ENCODE assay signal across 12 cellular contexts in the genomic region with DNA sequence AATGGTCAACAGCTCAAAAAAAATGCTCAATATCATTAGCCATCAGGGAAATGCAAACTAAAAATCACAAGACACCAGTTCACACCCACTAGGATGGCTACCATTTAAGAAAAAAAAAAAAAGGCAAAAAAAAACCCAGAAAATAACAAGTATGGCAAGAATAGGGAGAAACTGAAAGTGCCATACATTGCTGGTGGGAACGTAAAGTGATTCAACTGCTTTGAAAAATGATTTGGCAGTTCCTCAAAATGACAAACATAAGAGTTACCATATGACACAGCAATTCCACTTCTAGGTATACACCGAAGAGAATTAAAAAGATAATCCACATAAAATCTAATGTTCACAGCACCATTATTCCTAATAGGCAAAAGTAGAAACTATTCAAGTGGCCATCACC. TPM values are rescaled to one million over a fixed set of nuclear protein-coding genes. Genes with fewer than 3 reads are reported as not detected.
DNase-seq lines count a peak whose midpoint lies in the region; ATAC-seq and TF ChIP-seq lines count a peak whose summit lies in the region.
"Had no signal": no experiment of that assay in that cellular context is flagged by ENCODE, and none has a peak within 500 bp of the region (broad histone marks: within the 10 kb centered on the region; RNA-seq: fewer than 3 reads in every experiment).

No MANE protein-coding gene starts in this region.

- CTCF ChIA-PET in activated B cell treated with CpG ODN at 0.5 μM for 24 hours (lab: Charles Lee) = interaction anchor here (0.8 kb wide), 1 partner anchor 11 kb away, joined by 3 read pairs; no protein-coding TSS in a partner anchor

- no peaks in the 10 kb centered on the region for H3K27me3 Mint-ChIP-seq in activated B cell treated with CpG ODN at 0.5 μM for 24 hours
- no peaks in the 10 kb centered on the region for H3K27me3 Mint-ChIP-seq in stimulated activated naive B cell treated with anti-CD40 and anti-IgM and Interleukin-4, amounts not matched to agents 10 μg/mL and 1 μg/mL and 100 μg/mL, for 72 hours

- peak overlapping the region; percentile 37 for H3K27ac Mint-ChIP-seq in activated B cell treated with CpG ODN at 0.5 μM for 24 hours
- H3K27ac Mint-ChIP-seq in stimulated activated naive B cell treated with anti-CD40 and anti-IgM and Interleukin-4, amounts not matched to agents 10 μg/mL and 1 μg/mL and 100 μg/mL, for 72 hours = peak overlapping the region; percentile 59
- H3K27ac Mint-ChIP-seq: HFFc6 had no signal

- POLR2A ChIA-PET in activated B cell treated with CpG ODN at 0.5 μM for 24 hours (lab: Charles Lee) = no interaction called here

- TF ChIP-seq CTCF in activated B cell treated with CpG ODN at 0.5 μM for 24 hours (IDR thresholded peaks at IDR 0.05) = no peak

- H3K9me3 Mint-ChIP-seq in activated B cell treated with CpG ODN at 0.5 μM for 24 hours = no peaks in the 10 kb centered on the region
- H3K9me3 Mint-ChIP-seq in stimulated activated naive B cell treated with anti-CD40 and anti-IgM and Interleukin-4, amounts not matched to agents 10 μg/mL and 1 μg/mL and 100 μg/mL, for 72 hours = no peaks in the 10 kb centered on the region
- H3K9me3 Mint-ChIP-seq: HFFc6 had no signal

- peaks cover 69% of the 10 kb centered on the region for H3K36me3 Mint-ChIP-seq in activated B cell treated with CpG ODN at 0.5 μM for 24 hours (ENCODE audit: low read depth)
- H3K36me3 Mint-ChIP-seq in stimulated activated naive B cell treated with anti-CD40 and anti-IgM and Interleukin-4, amounts not matched to agents 10 μg/mL and 1 μg/mL and 100 μg/mL, for 72 hours = peaks cover 24 to 58% of the 10 kb centered on the region in 2 donors

- peak; percentile 72 to 77 for ATAC-seq in activated CD4-positive, CD25-positive, alpha-beta regulatory T cell treated with anti-CD3 and anti-CD28 coated beads, Interleukin-2, amount 50 U/mL, for 24 hours
- ATAC-seq in HG02870 (IDR thresholded peaks at IDR 0.05; ENCODE audit: unreplicated experiment) (peak; percentile 62), activated B cell treated with CpG ODN at 0.5 μM for 24 hours (ENCODE audit: low read depth) (peak; percentile 47)
- peak; percentile 77 to 79 for ATAC-seq in stimulated activated naive B cell treated with anti-CD40 and anti-IgM and Interleukin-4, amounts not matched to agents 10 μg/mL and 1 μg/mL and 100 μg/mL, for 72 hours (replicated peaks)

- H3K4me1 Mint-ChIP-seq in activated B cell treated with CpG ODN at 0.5 μM for 24 hours = peaks cover 17% of the 10 kb centered on the region
- H3K4me1 Mint-ChIP-seq in stimulated activated naive B cell treated with anti-CD40 and anti-IgM and Interleukin-4, amounts not matched to agents 10 μg/mL and 1 μg/mL and 100 μg/mL, for 72 hours = peaks cover 22 to 47% of the 10 kb centered on the region in 2 donors

- no peak for DNase-seq in activated CD4-positive, CD25-positive, alpha-beta regulatory T cell treated with anti-CD3 and anti-CD28 coated beads, Interleukin-2, amount 50 U/mL, for 72 hours
- DNase-seq in activated B cell treated with CpG ODN at 0.5 μM for 24 hours (no peak), HT-29 (ENCODE audit: low spot score) (no peak)
- no peak for DNase-seq in stimulated activated naive B cell treated with anti-CD40 and anti-IgM and Interleukin-4, amounts not matched to agents 10 μg/mL and 1 μg/mL and 100 μg/mL, for 72 hours
- no peak for DNase-seq in activated CD4-positive, alpha-beta T cell treated with anti-CD3 and anti-CD28 coated beads, Interleukin-2, amount 50 U/mL, for 4 hours
- DNase-seq in activated effector memory CD4-positive, alpha-beta T cell treated with Interleukin-2 at 50 U/mL for 16 hours = no peak
- DNase-seq: DMS79, HFFc6, NCI-H2081, SHP77 had no signal

- intact Hi-C loops in activated B cell treated with CpG ODN at 0.5 μM for 24 hours (cut with micrococcal nuclease) = loop anchor here (2.0 to 5.0 kb wide), 2 partner anchors 15 to 34 kb away; no protein-coding TSS in a partner anchor

- H3K4me3 Mint-ChIP-seq in activated B cell treated with CpG ODN at 0.5 μM for 24 hours = no peak overlapping the region
- H3K4me3 Mint-ChIP-seq in stimulated activated naive B cell treated with anti-CD40 and anti-IgM and Interleukin-4, amounts not matched to agents 10 μg/mL and 1 μg/mL and 100 μg/mL, for 72 hours = no peak overlapping the region
- H3K4me3 Mint-ChIP-seq: HFFc6 had no signal

RNA-seq across cellular contexts. Expression of a gene that starts 47.5 kb away (rescaled TPM):
- 118 and 139 TPM in 2 replicates for total RNA-seq in activated B cell treated with CpG ODN at 0.5 μM for 24 hours
- total RNA-seq in HT-29 (2014; rRNA removed; shearing (Covaris generic)) = 90.4 and 93.6 TPM in 2 replicates
